ENCODE assay signal across 15 cellular contexts in the genomic region with DNA sequence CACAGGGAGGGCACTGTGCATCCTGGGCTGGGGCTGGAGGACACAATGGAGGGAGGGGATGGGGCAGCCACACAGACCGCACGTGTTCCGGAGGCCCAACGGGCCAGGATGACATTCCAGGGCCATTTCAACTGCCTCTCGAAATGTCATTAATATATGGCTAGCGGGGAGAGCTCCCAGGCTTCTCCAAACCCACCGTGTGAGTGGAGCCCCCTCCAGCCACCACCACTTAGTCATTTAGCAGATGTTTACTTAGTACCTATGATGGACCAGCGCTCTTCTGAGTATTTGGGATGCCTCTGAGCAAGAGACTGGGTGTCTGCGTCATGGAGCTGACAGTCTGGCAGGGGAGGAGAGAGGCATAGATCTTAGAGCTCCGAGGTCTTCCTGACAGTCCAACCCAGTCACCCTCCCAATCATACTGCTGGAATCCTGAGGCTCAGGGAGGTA.
DNase-seq lines count a peak whose midpoint lies in the region; ATAC-seq, FAIRE-seq and TF ChIP-seq lines count a peak whose summit lies in the region.
"Had no signal": no experiment of that assay in that cellular context is flagged by ENCODE, and none has a peak within 500 bp of the region (broad histone marks: within the 10 kb centered on the region; RNA-seq: fewer than 3 reads in every experiment).

No MANE protein-coding gene starts in this region.

- POLR2A ChIA-PET in HepG2 (lab: Yijun Ruan, JAX), result interaction anchor here (0.7 to 2.0 kb wide), 4 partner anchors 9 to 70 kb away, joined by 3 to 4 read pairs (median 3); no protein-coding TSS in a partner anchor
- POLR2A ChIA-PET in endothelial cell of umbilical vein (lab: Charles Lee), result no interaction called here
- POLR2A ChIA-PET in OCI-LY7 (lab: Charles Lee), result no interaction called here

- H4K8ac ChIP-seq in mesendoderm (ENCODE audit: low read depth, low read length), result no peak overlapping the region

- H3K18ac ChIP-seq in mesendoderm (ENCODE audit: low read length), result no peak overlapping the region

- H2AK5ac ChIP-seq in mesendoderm (ENCODE audit: low read length), result no peak overlapping the region

- dilution Hi-C loops in endothelial cell of umbilical vein (cut with MboI; ENCODE audit: extremely low pct_ligation_motif_present, low sequenced_read_pairs), result no loop called here

- H3K79me2 ChIP-seq in HepG2 (ENCODE audit: insufficient read depth, low read length), result peaks cover 6% of the 10 kb centered on the region
- H3K79me2 ChIP-seq in endothelial cell of umbilical vein (ENCODE audit: control insufficient read depth, insufficient read depth, low read length), result no peaks in the 10 kb centered on the region
- no peaks in the 10 kb centered on the region for H3K79me2 ChIP-seq in OCI-LY7 (ENCODE audit: insufficient read depth, low read depth, low read length)
- peaks cover 2% of the 10 kb centered on the region for H3K79me2 ChIP-seq in mesendoderm (ENCODE audit: control insufficient read depth, insufficient read depth, low read length)

- TF ChIP-seq CTCF in HepG2 (CRISPR knock-in tag; IDR thresholded peaks at IDR 0.05) (no peak), right lobe of liver (IDR thresholded peaks at IDR 0.05) (no peak), endothelial cell of umbilical vein (IDR thresholded peaks at IDR 0.05; ENCODE audit: extremely low read depth in 1 of 2, insufficient read depth in 1 of 2, low read depth in 1 of 2, low read length in 2 of 2) (no peak), omental fat pad (IDR thresholded peaks at IDR 0.05) (no peak), vagina (IDR thresholded peaks at IDR 0.05) (no peak), OCI-LY7 (conservative IDR thresholded peaks at IDR 0.05; ENCODE audit: low read length) (no peak)

- in situ Hi-C loops in HepG2 (cut with HindIII; ENCODE audit: extremely low pct_ligation_motif_present, low pct_unique_long_range_greater_than_20kb), result loop anchor here (25.0 kb wide), 1 partner anchor 89 kb away; no protein-coding TSS in a partner anchor

- no peak overlapping the region for H3K4ac ChIP-seq in mesendoderm (ENCODE audit: low read depth, low read length)

- H3K27ac ChIP-seq in HepG2 (ENCODE audit: extremely low read length, insufficient read depth, low read length) (peak overlapping the region; percentile 77), right lobe of liver (no peak overlapping the region), endothelial cell of umbilical vein (ENCODE audit: insufficient read depth, low read depth, low read length) (no peak overlapping the region), vagina (peak overlapping the region; percentile 62), OCI-LY7 (ENCODE audit: low read depth, low read length, poor library complexity, severe bottlenecking) (no peak overlapping the region), mesendoderm (ENCODE audit: low read depth, low read length) (no peak overlapping the region)
- H3K27ac ChIP-seq: foreskin keratinocyte had no signal

- WGBS in HepG2 (ENCODE audit: low lambda C conversion rate), result 92% methylated on average over 8 of the region's 10 CpGs
- 100% methylated on average over 2 of the region's 10 CpGs for WGBS in right lobe of liver (ENCODE audit: insufficient coverage, low coverage, low lambda C conversion rate, missing lambda C conversion rate)
- WGBS in mesendoderm (ENCODE audit: extremely low coverage, insufficient coverage, low lambda C conversion rate), result no CpG with 5 or more reads among the region's 10 CpGs

- H3K56ac ChIP-seq in mesendoderm (ENCODE audit: low read length), result no peak overlapping the region

- H3K4me1 ChIP-seq in HepG2 (ENCODE audit: insufficient read depth, low read length) (peaks cover 74% of the 10 kb centered on the region), right lobe of liver (peaks cover 0 to 5% (median 0%) of the 10 kb centered on the region in 4 donors), endothelial cell of umbilical vein (ENCODE audit: control insufficient read depth, extremely low read depth, insufficient read depth, low read length) (peaks cover 55% of the 10 kb centered on the region), vagina (peaks cover 83% of the 10 kb centered on the region), OCI-LY7 (ENCODE audit: insufficient read depth, low read length, poor library complexity, severe bottlenecking) (peaks cover 24% of the 10 kb centered on the region), mesendoderm (ENCODE audit: control insufficient read depth, low read depth, low read length) (peaks cover 10% of the 10 kb centered on the region)
- H3K4me1 ChIP-seq: foreskin keratinocyte had no signal

- no peaks in the 10 kb centered on the region for H3K27me3 ChIP-seq in HepG2 (ENCODE audit: control insufficient read depth in 1 of 2, insufficient read depth in 2 of 2, low read length in 2 of 2)
- no peaks in the 10 kb centered on the region for H3K27me3 ChIP-seq in right lobe of liver
- no peaks in the 10 kb centered on the region for H3K27me3 ChIP-seq in endothelial cell of umbilical vein (ENCODE audit: control insufficient read depth in 2 of 2, insufficient read depth in 2 of 2, low read length in 2 of 2)
- no peaks in the 10 kb centered on the region for H3K27me3 ChIP-seq in vagina
- no peaks in the 10 kb centered on the region for H3K27me3 ChIP-seq in mesendoderm (ENCODE audit: insufficient read depth, low read length, poor library complexity)
- H3K27me3 ChIP-seq: foreskin keratinocyte had no signal

- H3K36me3 ChIP-seq in HepG2 (replicated peaks in 1 of 2; ENCODE audit: control insufficient read depth in 1 of 2, insufficient read depth in 2 of 2, low read length in 2 of 2) (peaks cover 20 to 62% of the 10 kb centered on the region in 2 experiments), right lobe of liver (no peaks in the 10 kb centered on the region), endothelial cell of umbilical vein (ENCODE audit: control insufficient read depth in 2 of 2, extremely low read depth in 1 of 2, insufficient read depth in 2 of 2, low read length in 2 of 2) (no peaks in the 10 kb centered on the region), vagina (no peaks in the 10 kb centered on the region), OCI-LY7 (ENCODE audit: insufficient read depth, low read length) (no peaks in the 10 kb centered on the region), mesendoderm (ENCODE audit: control insufficient read depth, insufficient read depth, low read length) (no peaks in the 10 kb centered on the region)

- H2BK15ac ChIP-seq in mesendoderm (replicated peaks; ENCODE audit: low read depth), result no peak overlapping the region

- no peak overlapping the region for H2BK120ac ChIP-seq in mesendoderm (ENCODE audit: low read depth, low read length)

- no peak overlapping the region for H2BK5ac ChIP-seq in mesendoderm (ENCODE audit: low read length)

- no peaks in the 10 kb centered on the region for H3K9me1 ChIP-seq in endothelial cell of umbilical vein (replicated peaks; ENCODE audit: control insufficient read depth, extremely low read depth, insufficient read depth, low read length)

- TF ChIP-seq RAD21 in HepG2 (CRISPR knock-in tag; IDR thresholded peaks at IDR 0.05), result no peak

- CTCF ChIA-PET in HepG2 (lab: Yijun Ruan, JAX; ENCODE audit: low intra/inter-chr PET ratio, low total read pairs) (interaction anchor here (1.6 kb wide), 1 partner anchor 19 kb away, joined by 3 read pairs; no protein-coding TSS in a partner anchor), endothelial cell of umbilical vein (lab: Charles Lee) (interaction anchor here (1.4 to 5.5 kb wide), 5 partner anchors 11 to 46 kb away, joined by 4 to 33 read pairs (median 7); no protein-coding TSS in a partner anchor), OCI-LY7 (lab: Charles Lee; ENCODE audit: unreplicated experiment) (no interaction called here)

- intact Hi-C loops in HepG2 (cut with micrococcal nuclease; ENCODE audit: unreplicated experiment) (no loop called here), right lobe of liver (cut with DNase I) (no loop called here), endothelial cell of umbilical vein (cut with micrococcal nuclease) (loop anchor here (2.0 to 5.0 kb wide), 4 partner anchors 25 to 203 kb away; a partner anchor contains a TSS), vagina (cut with DNase I) (no loop called here), OCI-LY7 (cut with micrococcal nuclease; ENCODE audit: unreplicated experiment) (no loop called here)

- no peak overlapping the region for H3K23ac ChIP-seq in mesendoderm (ENCODE audit: low read length)

- H4K20me1 ChIP-seq in HepG2 (ENCODE audit: insufficient read depth, low read length) (no peaks in the 10 kb centered on the region), endothelial cell of umbilical vein (replicated peaks; ENCODE audit: control insufficient read depth, extremely low read depth, insufficient read depth, low read length) (no peaks in the 10 kb centered on the region), OCI-LY7 (ENCODE audit: insufficient read depth, low read length) (no peaks in the 10 kb centered on the region)

- FAIRE-seq in HepG2 (lab: Jason Lieb, UNC), result no peak
- peak; percentile 26 for FAIRE-seq in endothelial cell of umbilical vein (lab: Jason Lieb, UNC)
- FAIRE-seq: islet of Langerhans, K562 had no signal

- TF ChIP-seq POLR2A in HepG2 (IDR thresholded peaks at IDR 0.05; ENCODE audit: insufficient read depth in 1 of 2, low read depth in 2 of 2, low read length in 2 of 2) (no peak), right lobe of liver (IDR thresholded peaks at IDR 0.05) (no peak), endothelial cell of umbilical vein (IDR thresholded peaks at IDR 0.05; ENCODE audit: low read depth, low read length) (no peak), vagina (IDR thresholded peaks at IDR 0.05) (no peak)

- peaks cover 17% of the 10 kb centered on the region for H3K79me1 ChIP-seq in mesendoderm (ENCODE audit: low read length)

- H3K4me3 ChIP-seq in HepG2 (replicated peaks in 1 of 3; ENCODE audit: insufficient read depth in 1 of 3, low read depth in 2 of 3, low read length in 3 of 3) (no peak overlapping the region), right lobe of liver (no peak overlapping the region), endothelial cell of umbilical vein (replicated peaks in 1 of 3; ENCODE audit: insufficient read depth in 1 of 3, low read depth in 1 of 3, low read length in 3 of 3) (no peak overlapping the region), vagina (no peak overlapping the region), OCI-LY7 (ENCODE audit: low read depth, low read length, poor library complexity, severe bottlenecking) (no peak overlapping the region), mesendoderm (ENCODE audit: low read length) (no peak overlapping the region)
- H3K4me3 ChIP-seq: K562 had no signal

- H3K4me2 ChIP-seq in HepG2 (ENCODE audit: low read depth, low read length), result no peak overlapping the region
- H3K4me2 ChIP-seq in endothelial cell of umbilical vein (ENCODE audit: insufficient read depth, low read length), result no peak overlapping the region
- no peak overlapping the region for H3K4me2 ChIP-seq in OCI-LY7 (ENCODE audit: low read length)
- no peak overlapping the region for H3K4me2 ChIP-seq in mesendoderm (ENCODE audit: low read length)

- H3K9ac ChIP-seq in HepG2 (ENCODE audit: insufficient read depth, low read depth, low read length) (no peak overlapping the region), endothelial cell of umbilical vein (replicated peaks; ENCODE audit: extremely low read depth, insufficient read depth, low read length) (no peak overlapping the region), mesendoderm (ENCODE audit: low read length) (no peak overlapping the region)

- H3K9me2 ChIP-seq in OCI-LY7 (ENCODE audit: insufficient read depth, low read length), result no peaks in the 10 kb centered on the region

- H2AFZ ChIP-seq in HepG2 (ENCODE audit: low read length) (no peak overlapping the region), endothelial cell of umbilical vein (ENCODE audit: low read depth, low read length) (no peak overlapping the region), OCI-LY7 (ENCODE audit: low read length) (no peak overlapping the region)

- H4K5ac ChIP-seq in mesendoderm (ENCODE audit: low read length), result no peak overlapping the region

- ATAC-seq in HepG2, result peak; percentile 5; the same call in 2 of the 3 replicates
- ATAC-seq in right lobe of liver, result no peak
- ATAC-seq in omental fat pad (ENCODE audit: low FRiP score), result peak; percentile 67
- ATAC-seq: foreskin keratinocyte, K562 had no signal

- TF ChIP-seq EP300 in HepG2 (IDR thresholded peaks at IDR 0.05; ENCODE audit: low read depth in 2 of 2, low read length in 2 of 2) (no peak), HepG2 (CRISPR knock-in tag; IDR thresholded peaks at IDR 0.05; ENCODE audit: borderline replicate concordance) (no peak)

- H3K9me3 ChIP-seq in HepG2 (ENCODE audit: low read length) (no peaks in the 10 kb centered on the region), right lobe of liver (no peaks in the 10 kb centered on the region), endothelial cell of umbilical vein (replicated peaks; ENCODE audit: control insufficient read depth, insufficient read depth, low read length) (no peaks in the 10 kb centered on the region), vagina (no peaks in the 10 kb centered on the region), OCI-LY7 (ENCODE audit: low read length) (no peaks in the 10 kb centered on the region)

- DNase-seq in HepG2 (ENCODE audit: low spot score) (no peak), right lobe of liver (no peak), endothelial cell of umbilical vein (ENCODE audit: low read depth, low spot score) (no peak), omental fat pad (ENCODE audit: low spot score) (no peak), vagina (ENCODE audit: extremely low spot score in 2 of 2) (no peak), C1 segment of cervical spinal cord (lab: John Stamatoyannopoulos, UW) (no peak), OCI-LY7 (ENCODE audit: low spot score) (no peak), mesendoderm (no peak)
- DNase-seq: activated B cell treated with CpG ODN at 0.5 μM for 24 hours; activated CD8-positive, alpha-beta memory T cell treated with anti-CD3 and anti-CD28 coated beads, Interleukin-2, amount 50 U/mL, for 48 hours; foreskin keratinocyte; naive B cell; NCI-H2029 treated with DMSO at 0.1 percent for 48 hours had no signal

- BruUV-seq in HepG2 (replicated peaks; lab: Mats Ljungman, UMichigan) (no TSS peak), endothelial cell of umbilical vein (replicated peaks; lab: Mats Ljungman, UMichigan) (no TSS peak), OCI-LY7 (replicated peaks; lab: Mats Ljungman, UMichigan) (no TSS peak)

Comparison
In these comparisons a context has a peak if more than half of its experiments do, and no peak if none do; other contexts are left out.
1. ATAC-seq: peak in HepG2 (single experiment) and omental fat pad (single experiment); none in right lobe of liver (0 of 4).
2. H3K27ac ChIP-seq: peak in HepG2 (single experiment) and vagina (single experiment); none in right lobe of liver (0 of 3), endothelial cell of umbilical vein (single experiment), OCI-LY7 (single experiment) and mesendoderm (single experiment).